11 cellular contexts compared by ENCODE assay signal in genomic region chr2:12151716-12152115, GRCh38.
"Had no signal": no experiment of that assay in that cellular context is flagged by ENCODE, and none has a peak within 500 bp of the region (broad histone marks: within the 10 kb centered on the region; RNA-seq: fewer than 3 reads in every experiment).

No MANE protein-coding gene starts in this region.

- DNase-seq: effector memory CD8-positive, alpha-beta T cell; gastrocnemius medialis; head of caudate nucleus; kidney; nephron progenitor cell; occipital lobe; posterior cingulate gyrus; sigmoid colon; spleen; stimulated activated naive CD4-positive, alpha-beta T cell had no signal

- H3K36me3 ChIP-seq: gastrocnemius medialis, sigmoid colon, spleen had no signal

- H3K27ac ChIP-seq: epithelial cell of prostate, gastrocnemius medialis, sigmoid colon, spleen had no signal

- FAIRE-seq: kidney had no signal

- H3K4me1 ChIP-seq: gastrocnemius medialis had no signal

- H3K4me3 ChIP-seq: gastrocnemius medialis, sigmoid colon, spleen had no signal

- H3K27me3 ChIP-seq: gastrocnemius medialis, sigmoid colon, spleen had no signal

- H3K9me3 ChIP-seq: gastrocnemius medialis, sigmoid colon, spleen had no signal
